Comparison of ENCODE assay signal across 14 cellular contexts in genomic region chrX:2401590-2402360, GRCh38.
DNase-seq lines count a peak whose midpoint lies in the region; ATAC-seq, FAIRE-seq and TF ChIP-seq lines count a peak whose summit lies in the region.
"Had no signal": no experiment of that assay in that cellular context is flagged by ENCODE, and none has a peak within 500 bp of the region (broad histone marks: within the 10 kb centered on the region; RNA-seq: fewer than 3 reads in every experiment).

No MANE protein-coding gene starts in this region.

- no peak for FAIRE-seq in H54 (lab: Jason Lieb, UNC)
- FAIRE-seq: GM12878 had no signal

- peak overlapping the region in 1 of 2 donors; percentile 38 for H3K4me3 ChIP-seq in gastroesophageal sphincter
- H3K4me3 ChIP-seq: BLaER1, GM12878 had no signal

- H3K36me3 ChIP-seq in gastroesophageal sphincter = peaks cover 0 to 9% of the 10 kb centered on the region in 2 donors

- no peak for TF ChIP-seq EP300 in gastroesophageal sphincter (IDR thresholded peaks at IDR 0.05)

- no peaks in the 10 kb centered on the region for H3K27me3 Mint-ChIP-seq in osteocyte (ENCODE audit: unreplicated experiment)

- no peaks in the 10 kb centered on the region for H3K27me3 ChIP-seq in gastroesophageal sphincter
- H3K27me3 ChIP-seq: BLaER1 had no signal

- peaks cover 29% of the 10 kb centered on the region for H3K4me1 Mint-ChIP-seq in osteocyte (ENCODE audit: unreplicated experiment)

- peaks cover 16% of the 10 kb centered on the region for H3K36me3 Mint-ChIP-seq in osteocyte (ENCODE audit: unreplicated experiment)

- H3K9me3 ChIP-seq in gastroesophageal sphincter = peaks cover 0 to 1% (median 0%) of the 10 kb centered on the region in 3 donors

- peak; percentile 81 for DNase-seq in COLO829 (ENCODE audit: low spot score)
- peak; percentile 59 for DNase-seq in osteocyte (ENCODE audit: extremely low spot score, unreplicated experiment)
- DNase-seq in erythroblast (lab: John Stamatoyannopoulos, UW) = no peak
- DNase-seq in COR-L47 (lab: John Stamatoyannopoulos, UW) = no peak
- DNase-seq in H54 (ENCODE audit: insufficient read length, low spot score) = no peak
- DNase-seq: activated T-cell treated with anti-CD3 and anti-CD28 coated beads, Interleukin-2, amount 50 U/mL, for 4 hours; effector CD8-positive, alpha-beta T cell; midbrain; stimulated activated CD4-positive, alpha-beta T cell treated with anti-CD3 and anti-CD28 coated beads, Interleukin-4, amount 100 ng/mL, for 24 hours had no signal

- TF ChIP-seq POLR2A in gastroesophageal sphincter (IDR thresholded peaks at IDR 0.05) (no peak), erythroblast (IDR thresholded peaks at IDR 0.05; ENCODE audit: low read length) (no peak), H54 (IDR thresholded peaks at IDR 0.05; ENCODE audit: low read depth, low read length) (no peak)

- 44 to 73% methylated on average over 17 to 20 of the region's 21 CpGs for WGBS in gastroesophageal sphincter (ENCODE audit: low coverage in 1 of 2), 2 donors

- peaks cover 0 to 20% (median 0%) of the 10 kb centered on the region in 3 donors for H3K4me1 ChIP-seq in gastroesophageal sphincter

- H3K9me3 Mint-ChIP-seq in osteocyte (ENCODE audit: unreplicated experiment) = no peaks in the 10 kb centered on the region
- H3K9me3 Mint-ChIP-seq: activated T-cell treated with anti-CD3 and anti-CD28 coated beads, Interleukin-2, amount 50 U/mL, for 4 hours had no signal

- H3K27ac Mint-ChIP-seq in osteocyte (ENCODE audit: unreplicated experiment) = peak overlapping the region; percentile 39

- H3K27ac ChIP-seq in angular gyrus (ENCODE audit: low read depth, low read length) (peak overlapping the region; percentile 22), gastroesophageal sphincter (peak overlapping the region; percentile 20 to 79 (median 57))
- H3K27ac ChIP-seq: BLaER1 had no signal

- H3K4me3 Mint-ChIP-seq in osteocyte (ENCODE audit: unreplicated experiment) = no peak overlapping the region
- H3K4me3 Mint-ChIP-seq: activated T-cell treated with anti-CD3 and anti-CD28 coated beads, Interleukin-2, amount 50 U/mL, for 4 hours had no signal

- peak; percentile 34 for ATAC-seq in gastroesophageal sphincter
- no peak for ATAC-seq in HG03342 (IDR thresholded peaks at IDR 0.05; ENCODE audit: unreplicated experiment)
- ATAC-seq: activated T-cell treated with anti-CD3 and anti-CD28 coated beads, Interleukin-2, amount 50 U/mL, for 4 hours; GM12878 had no signal

- TF ChIP-seq CTCF in gastroesophageal sphincter (IDR thresholded peaks at IDR 0.05) = no peak
- TF ChIP-seq CTCF in osteocyte (IDR thresholded peaks at IDR 0.05) = no peak

Comparison
In these comparisons a context has a peak if more than half of its experiments do, and no peak if none do; other contexts are left out.
1. DNase-seq: peak in COLO829 (single experiment) and osteocyte (single experiment); none in erythroblast (0 of 2), COR-L47 (single experiment) and H54 (single experiment).